Comparison of ENCODE assay signal across 10 cellular contexts in the genomic region with DNA sequence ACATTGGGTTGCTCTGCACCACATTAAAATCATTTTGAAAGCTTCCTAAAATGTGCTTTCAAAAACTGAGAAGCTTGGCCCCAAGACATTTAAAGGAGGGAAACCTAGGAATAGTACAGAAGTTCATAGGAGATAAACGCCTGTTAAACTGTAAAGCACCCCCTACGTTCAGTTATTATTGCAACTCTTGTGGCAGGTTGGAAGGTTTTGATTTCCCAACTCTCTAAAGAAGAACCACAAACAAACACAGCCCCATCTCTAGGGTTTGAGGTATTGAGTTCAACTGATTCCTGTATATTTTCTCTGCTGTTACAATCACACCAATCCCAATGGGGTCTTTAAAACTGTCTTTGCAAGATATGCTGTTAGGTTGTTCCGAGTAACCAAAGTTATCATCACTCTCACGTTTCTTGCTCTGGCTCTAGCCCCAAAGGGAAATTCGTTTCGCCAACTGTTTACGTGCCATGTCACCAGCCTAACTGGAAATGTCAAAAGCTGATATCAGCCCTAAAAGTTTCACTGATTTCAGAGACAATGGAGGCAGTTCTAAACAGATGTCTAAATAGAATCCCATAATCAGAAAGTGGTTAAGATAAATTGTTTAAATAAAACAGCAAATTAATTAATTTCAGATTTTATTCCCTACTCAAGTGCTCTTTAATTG. TPM values are rescaled to one million over a fixed set of nuclear protein-coding genes. Genes with fewer than 3 reads are reported as not detected.
A peak's percentile ranks its signal among the peaks of the same experiment; 100 is the strongest.
DNase-seq lines count a peak whose midpoint lies in the region; ATAC-seq and TF ChIP-seq lines count a peak whose summit lies in the region.
"Had no signal": no experiment of that assay in that cellular context is flagged by ENCODE, and none has a peak within 500 bp of the region (broad histone marks: within the 10 kb centered on the region; RNA-seq: fewer than 3 reads in every experiment).

No MANE protein-coding gene starts in this region.

- H3K9me3 ChIP-seq in Panc1 (ENCODE audit: control insufficient read depth, insufficient read depth, low read depth, low read length), result no peaks in the 10 kb centered on the region
- H3K9me3 ChIP-seq in endodermal cell (ENCODE audit: control insufficient read depth, low read length), result no peaks in the 10 kb centered on the region

- no peaks in the 10 kb centered on the region for H3K27me3 ChIP-seq in Panc1 (ENCODE audit: control insufficient read depth, insufficient read depth, low read length)
- peaks cover 87% of the 10 kb centered on the region for H3K27me3 ChIP-seq in endodermal cell (ENCODE audit: control insufficient read depth, insufficient read depth, low read length, poor library complexity, severe bottlenecking)

- H3K4me1 Mint-ChIP-seq in activated T-cell treated with anti-CD3 and anti-CD28 coated beads, Interleukin-2, amount 50 U/mL, for 72 hours (ENCODE audit: low read depth), result peaks cover 12% of the 10 kb centered on the region
- peaks cover 39% of the 10 kb centered on the region for H3K4me1 Mint-ChIP-seq in endodermal cell
- H3K4me1 Mint-ChIP-seq in stimulated activated naive CD8-positive, alpha-beta T cell treated with anti-CD3 and anti-CD28 coated beads, Interleukin-15, amount 100 ng/mL, for 72 hours, result peaks cover 19% of the 10 kb centered on the region

- H3K36me3 ChIP-seq in Panc1 (ENCODE audit: control insufficient read depth, insufficient read depth, low read length), result peaks cover 51% of the 10 kb centered on the region
- H3K36me3 ChIP-seq in endodermal cell (ENCODE audit: control insufficient read depth, insufficient read depth, low read length), result no peaks in the 10 kb centered on the region

- intact Hi-C loops in Panc1 (cut with micrococcal nuclease; ENCODE audit: unreplicated experiment), result loop anchor here (5.0 kb wide), 1 partner anchor 370 kb away; no protein-coding TSS in a partner anchor

- H3K27ac Mint-ChIP-seq in activated T-cell treated with anti-CD3 and anti-CD28 coated beads, Interleukin-2, amount 50 U/mL, for 72 hours, result peak overlapping the region; percentile 53
- H3K27ac Mint-ChIP-seq in endodermal cell, result no peak overlapping the region
- no peak overlapping the region for H3K27ac Mint-ChIP-seq in stimulated activated naive CD8-positive, alpha-beta T cell treated with anti-CD3 and anti-CD28 coated beads, Interleukin-15, amount 100 ng/mL, for 72 hours

- H3K36me3 Mint-ChIP-seq in activated T-cell treated with anti-CD3 and anti-CD28 coated beads, Interleukin-2, amount 50 U/mL, for 72 hours (ENCODE audit: insufficient read depth in 2 of 2), result peaks cover 13 to 14% of the 10 kb centered on the region in 2 donors
- H3K36me3 Mint-ChIP-seq in endodermal cell (ENCODE audit: low read depth), result no peaks in the 10 kb centered on the region

- peak overlapping the region; percentile 99 for H3K27ac ChIP-seq in Panc1 (ENCODE audit: low read length)
- no peak overlapping the region for H3K27ac ChIP-seq in endodermal cell (ENCODE audit: low read depth, low read length)

- peaks cover 4 to 10% of the 10 kb centered on the region in 2 donors for H3K9me3 Mint-ChIP-seq in activated T-cell treated with anti-CD3 and anti-CD28 coated beads, Interleukin-2, amount 50 U/mL, for 72 hours
- H3K9me3 Mint-ChIP-seq in endodermal cell, result no peaks in the 10 kb centered on the region
- peaks cover 26 to 30% of the 10 kb centered on the region in 2 donors for H3K9me3 Mint-ChIP-seq in stimulated activated naive CD8-positive, alpha-beta T cell treated with anti-CD3 and anti-CD28 coated beads, Interleukin-15, amount 100 ng/mL, for 72 hours

- peak overlapping the region; percentile 46 to 68; a peak in 1 of 4 replicates for H3K4me3 ChIP-seq in Panc1 (ENCODE audit: low read depth in 2 of 2, low read length in 2 of 2)
- H3K4me3 ChIP-seq in endodermal cell (ENCODE audit: low read length), result no peak overlapping the region

- CTCF ChIA-PET in Panc1 (lab: Charles Lee), result no interaction called here

- ATAC-seq in activated T-cell treated with anti-CD3 and anti-CD28 coated beads, Interleukin-2, amount 50 U/mL, for 72 hours (replicated peaks in 1 of 2), result no peak
- no peak for ATAC-seq in Panc1
- no peak for ATAC-seq in stimulated activated naive CD8-positive, alpha-beta T cell treated with anti-CD3 and anti-CD28 coated beads, Interleukin-15, amount 100 ng/mL, for 72 hours
- no peak for ATAC-seq in HG03354 (IDR thresholded peaks at IDR 0.05; ENCODE audit: poor library complexity, severe bottlenecking, unreplicated experiment)

- no peak for DNase-seq in activated T-cell treated with anti-CD3 and anti-CD28 coated beads, Interleukin-2, amount 50 U/mL, for 72 hours
- no peak for DNase-seq in activated T-cell treated with anti-CD3 and anti-CD28 coated beads for 4 hours
- no peak for DNase-seq in Panc1 (ENCODE audit: low read depth, low spot score)
- DNase-seq in endodermal cell, result no peak
- DNase-seq in stimulated activated naive CD8-positive, alpha-beta T cell treated with anti-CD3 and anti-CD28 coated beads, Interleukin-15, amount 100 ng/mL, for 72 hours, result no peak
- DNase-seq in activated CD4-positive, CD25-positive, alpha-beta regulatory T cell (lab: John Stamatoyannopoulos, UW), result no peak
- no peak for DNase-seq in cortex of kidney (lab: John Stamatoyannopoulos, UW)
- DNase-seq: aorta, NCI-H774 had no signal

- peak overlapping the region; percentile 82 to 92 for H3K4me3 Mint-ChIP-seq in activated T-cell treated with anti-CD3 and anti-CD28 coated beads, Interleukin-2, amount 50 U/mL, for 72 hours
- peak overlapping the region; percentile 75 for H3K4me3 Mint-ChIP-seq in endodermal cell
- peak overlapping the region; percentile 27 to 78 for H3K4me3 Mint-ChIP-seq in stimulated activated naive CD8-positive, alpha-beta T cell treated with anti-CD3 and anti-CD28 coated beads, Interleukin-15, amount 100 ng/mL, for 72 hours

- H3K9ac ChIP-seq in endodermal cell (ENCODE audit: extremely low read depth, low read length, poor library complexity, severe bottlenecking), result no peak overlapping the region

- no peak for TF ChIP-seq CTCF in Panc1 (IDR thresholded peaks at IDR 0.05)
- TF ChIP-seq CTCF in endodermal cell (conservative IDR thresholded peaks at IDR 0.05), result no peak

- peaks cover 77% of the 10 kb centered on the region for H3K4me1 ChIP-seq in Panc1 (ENCODE audit: control insufficient read depth, insufficient read depth, low read length)
- H3K4me1 ChIP-seq in endodermal cell (ENCODE audit: control insufficient read depth, insufficient read depth, low read length), result no peaks in the 10 kb centered on the region

- BruUV-seq in Panc1 (replicated peaks; lab: Mats Ljungman, UMichigan), result no TSS peak

- POLR2A ChIA-PET in Panc1 (lab: Charles Lee), result no interaction called here

- in situ Hi-C loops in Panc1 (cut with HindIII; ENCODE audit: low pct_unique_long_range_greater_than_20kb, low sequenced_read_pairs), result no loop called here

- WGBS in endodermal cell (ENCODE audit: insufficient coverage in 1 of 2, insufficient read length in 1 of 2), 2 experiments, result 74 to 77% methylated on average over 7 of the region's 7 CpGs

- H3K27me3 Mint-ChIP-seq in activated T-cell treated with anti-CD3 and anti-CD28 coated beads, Interleukin-2, amount 50 U/mL, for 72 hours (ENCODE audit: low read depth), result peaks cover 82% of the 10 kb centered on the region
- peaks cover 92% of the 10 kb centered on the region for H3K27me3 Mint-ChIP-seq in endodermal cell (ENCODE audit: insufficient read depth)
- H3K27me3 Mint-ChIP-seq in stimulated activated naive CD8-positive, alpha-beta T cell treated with anti-CD3 and anti-CD28 coated beads, Interleukin-15, amount 100 ng/mL, for 72 hours, result peaks cover 91% of the 10 kb centered on the region

RNA-seq across cellular contexts. Expression of gene TFAP2A, which starts 12.1 kb away (rescaled TPM):
- under 1 TPM; 0.35 to 0.36 TPM for total RNA-seq in activated T-cell treated with anti-CD3 and anti-CD28 coated beads, Interleukin-2, amount 50 U/mL, for 72 hours
- 83.9 TPM for total RNA-seq in Panc1 (2021; ENCODE audit: unreplicated experiment)
- 95.0 TPM for polyA plus RNA-seq in Panc1 (2012; ENCODE audit: insufficient read length)
- total RNA-seq in endodermal cell, result under 1 TPM; 0.51 to 0.69 TPM
- polyA plus RNA-seq in endodermal cell (2013, experiment 1 of 2), result 39.2 TPM
- 32.0 TPM for polyA plus RNA-seq in endodermal cell (2013, experiment 2 of 2)

Comparison
In these comparisons a context has a peak if more than half of its experiments do, and no peak if none do; other contexts are left out.
1. RNA of gene TFAP2A, which starts 12.1 kb away (total RNA-seq): 83.9 TPM in Panc1 (single experiment); 0.51 to 0.69 TPM in endodermal cell and 0.35 to 0.36 TPM in activated T-cell treated with anti-CD3 and anti-CD28 coated beads, Interleukin-2, amount 50 U/mL, for 72 hours; every median in the first group is over 10 times any median in the second.
2. Peak in every context shown above with its lines, with median percentiles within 50 percentile points of each other: H3K4me3 Mint-ChIP-seq.